ENCODE assay signal across 21 cellular contexts in the genomic region with DNA sequence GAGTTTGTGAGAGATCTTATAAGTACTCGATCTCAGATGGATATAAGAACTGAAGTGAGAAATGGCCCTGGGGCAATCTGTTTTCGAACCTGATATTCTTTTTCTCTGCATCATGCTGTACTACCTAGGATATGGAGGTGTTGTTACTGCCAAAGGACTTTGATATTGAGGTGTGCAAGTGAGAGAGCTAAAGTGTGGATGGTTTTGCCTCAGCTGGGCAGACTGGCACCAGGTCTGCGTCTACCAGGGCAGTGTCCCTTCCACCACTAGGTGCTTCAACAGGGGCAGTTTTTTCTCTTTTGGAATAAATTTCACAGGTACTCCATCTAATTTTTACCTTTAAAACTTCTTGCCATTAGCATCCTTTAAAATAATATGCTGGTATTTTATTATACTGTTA. TPM values are rescaled to one million over a fixed set of nuclear protein-coding genes. Genes with fewer than 3 reads are reported as not detected.
A peak's percentile ranks its signal among the peaks of the same experiment; 100 is the strongest.
DNase-seq lines count a peak whose midpoint lies in the region; ATAC-seq and TF ChIP-seq lines count a peak whose summit lies in the region.
"Had no signal": no experiment of that assay in that cellular context is flagged by ENCODE, and none has a peak within 500 bp of the region (broad histone marks: within the 10 kb centered on the region; RNA-seq: fewer than 3 reads in every experiment).

No MANE protein-coding gene starts in this region.

- ATAC-seq in left lobe of liver (peak; percentile 84), right lobe of liver (peak; percentile 70 to 89 (median 76)), GM18861 (IDR thresholded peaks at IDR 0.05; ENCODE audit: unreplicated experiment) (no peak)
- ATAC-seq: CD8-positive, alpha-beta T cell; GM12878 had no signal

- H3K36me3 ChIP-seq in SK-N-SH (replicated peaks in 1 of 2; ENCODE audit: control insufficient read depth in 1 of 2, insufficient read depth in 2 of 2, low read length in 1 of 2) (no peaks in the 10 kb centered on the region), right lobe of liver (no peaks in the 10 kb centered on the region), testis (ENCODE audit: low read depth, missing control alignments) (no peaks in the 10 kb centered on the region)
- no peaks in the 10 kb centered on the region for H3K36me3 ChIP-seq in CD8-positive, alpha-beta memory T cell (ENCODE audit: insufficient read depth, low read length)
- H3K36me3 ChIP-seq: BLaER1 had no signal

- H3K4ac ChIP-seq in H9 (ENCODE audit: low read depth, low read length): no peak overlapping the region

- H3K27me3 Mint-ChIP-seq in H9 (ENCODE audit: low read depth): no peaks in the 10 kb centered on the region
- H3K27me3 Mint-ChIP-seq in CD8-positive, alpha-beta memory T cell: peaks cover 0 to 6% of the 10 kb centered on the region in 2 donors

- no peak overlapping the region for H2BK20ac ChIP-seq in H9 (ENCODE audit: low read depth, low read length, poor library complexity, severe bottlenecking)

- no peak overlapping the region for H3K56ac ChIP-seq in H9 (ENCODE audit: insufficient read length, low read depth, low read length)

- H4K5ac ChIP-seq in H9 (ENCODE audit: insufficient read length, low read depth, low read length): no peak overlapping the region

- no peak overlapping the region for H3K4me3 Mint-ChIP-seq in H9
- H3K4me3 Mint-ChIP-seq in CD8-positive, alpha-beta memory T cell: no peak overlapping the region
- H3K4me3 Mint-ChIP-seq: B cell; CD4-positive, CD25-positive, alpha-beta regulatory T cell; CD8-positive, alpha-beta T cell had no signal

- H3K27ac ChIP-seq in H9 (ENCODE audit: insufficient read length, low read depth, low read length) (no peak overlapping the region), SK-N-SH (ENCODE audit: low read depth in 2 of 2, low read length in 1 of 2) (peak overlapping the region; percentile 88 to 93; a peak in 3 of 4 replicates), right lobe of liver (peak overlapping the region in 2 of 3 donors; percentile 76 to 78), testis (no peak overlapping the region)
- H3K27ac ChIP-seq in CD8-positive, alpha-beta memory T cell (ENCODE audit: low read depth, low read length): no peak overlapping the region
- H3K27ac ChIP-seq: BLaER1, C4-2B had no signal

- no peak overlapping the region for H3K4me2 ChIP-seq in H9 (ENCODE audit: insufficient read depth, insufficient read length, low read length)
- no peak overlapping the region for H3K4me2 ChIP-seq in SK-N-SH
- H3K4me2 ChIP-seq: BLaER1 had no signal

- no peak overlapping the region for H3K18ac ChIP-seq in H9 (ENCODE audit: insufficient read length, low read depth, low read length)

- H2AFZ ChIP-seq in H9 (ENCODE audit: low read length): no peak overlapping the region
- H2AFZ ChIP-seq in SK-N-SH (ENCODE audit: low read depth): no peak overlapping the region

- no peak overlapping the region for H3K27ac Mint-ChIP-seq in H9
- no peak overlapping the region for H3K27ac Mint-ChIP-seq in CD8-positive, alpha-beta memory T cell
- H3K27ac Mint-ChIP-seq: B cell; CD4-positive, CD25-positive, alpha-beta regulatory T cell; CD8-positive, alpha-beta T cell had no signal

- POLR2A ChIA-PET in SK-N-SH (lab: Yijun Ruan, JAX): no interaction called here
- POLR2A ChIA-PET in CD8-positive, alpha-beta memory T cell (lab: Charles Lee): no interaction called here

- H3K27me3 ChIP-seq in H9 (ENCODE audit: insufficient read depth, low read length): no peaks in the 10 kb centered on the region
- H3K27me3 ChIP-seq in SK-N-SH (ENCODE audit: insufficient read depth): no peaks in the 10 kb centered on the region
- H3K27me3 ChIP-seq in right lobe of liver: no peaks in the 10 kb centered on the region
- H3K27me3 ChIP-seq in testis: no peaks in the 10 kb centered on the region
- no peaks in the 10 kb centered on the region for H3K27me3 ChIP-seq in CD8-positive, alpha-beta memory T cell (ENCODE audit: insufficient read depth, low read length, poor library complexity, severe bottlenecking)
- H3K27me3 ChIP-seq: BLaER1 had no signal

- no CpG with 5 or more reads among the region's 3 CpGs for WGBS in H9 (ENCODE audit: extremely low coverage, insufficient read length, low lambda C conversion rate)
- WGBS in SK-N-SH (ENCODE audit: low lambda C conversion rate): 29% methylated on average over 3 of the region's 3 CpGs
- 28% methylated on average over 3 of the region's 3 CpGs for WGBS in right lobe of liver (ENCODE audit: insufficient coverage, low coverage, low lambda C conversion rate, missing lambda C conversion rate)
- 83 to 94% methylated on average over 3 of the region's 3 CpGs for whole genome bisulfite sequencing in testis, 2 donors

- H3K79me1 ChIP-seq in H9 (ENCODE audit: insufficient read depth, low read depth, low read length, poor library complexity, severe bottlenecking): no peaks in the 10 kb centered on the region

- no peaks in the 10 kb centered on the region for H3K9me2 ChIP-seq in SK-N-SH

- TF ChIP-seq CTCF in H9 (conservative IDR thresholded peaks at IDR 0.05) (0 out of 3 replicates have a peak, but pooled peaks have one; percentile 14), SK-N-SH (IDR thresholded peaks at IDR 0.05) (peak; percentile 10; the same call in 1 of the 2 replicates), right lobe of liver (IDR thresholded peaks at IDR 0.05) (peak in 2 of 4 donors; percentile 13 to 28), testis (IDR thresholded peaks at IDR 0.05) (no peak)

- H3T11ph ChIP-seq in H9 (ENCODE audit: low read length): no peak overlapping the region

- H3K4me3 ChIP-seq in SK-N-SH (ENCODE audit: low read depth in 2 of 2, low read length in 1 of 2) (no peak overlapping the region), right lobe of liver (no peak overlapping the region), testis (no peak overlapping the region)
- no peak overlapping the region for H3K4me3 ChIP-seq in CD8-positive, alpha-beta memory T cell (ENCODE audit: low read length)
- H3K4me3 ChIP-seq: BLaER1, GM12878 had no signal

- no peak overlapping the region for H2BK15ac ChIP-seq in H9 (ENCODE audit: low read depth, low read length)

- no peak overlapping the region for H4K91ac ChIP-seq in H9 (ENCODE audit: insufficient read length, low read depth, low read length)

- no peak overlapping the region for H3K23ac ChIP-seq in H9 (ENCODE audit: insufficient read length, low read depth, low read length)

- no peaks in the 10 kb centered on the region for H3K36me3 Mint-ChIP-seq in H9 (ENCODE audit: insufficient read depth in 1 of 3, low read depth in 3 of 3)
- H3K36me3 Mint-ChIP-seq in CD8-positive, alpha-beta memory T cell: no peaks in the 10 kb centered on the region
- H3K36me3 Mint-ChIP-seq: CD4-positive, CD25-positive, alpha-beta regulatory T cell; CD8-positive, alpha-beta T cell had no signal

- H3K9me3 ChIP-seq in H9 (ENCODE audit: control insufficient read depth, low read depth, low read length) (no peaks in the 10 kb centered on the region), SK-N-SH (0 out of 2 replicates have a peak, but pooled peaks cover 2% of the 10 kb centered on the region), right lobe of liver (no peaks in the 10 kb centered on the region), testis (no peaks in the 10 kb centered on the region)
- H3K9me3 ChIP-seq in CD8-positive, alpha-beta memory T cell (ENCODE audit: low read length): no peaks in the 10 kb centered on the region
- H3K9me3 ChIP-seq: BLaER1 had no signal

- CTCF ChIA-PET in SK-N-SH (lab: Yijun Ruan, JAX): no interaction called here
- CTCF ChIA-PET in CD8-positive, alpha-beta memory T cell (lab: Charles Lee): no interaction called here

- no peak overlapping the region for H4K8ac ChIP-seq in H9 (replicated peaks; ENCODE audit: insufficient read length, low read depth, low read length)

- H3K9me3 Mint-ChIP-seq in H9: no peaks in the 10 kb centered on the region
- H3K9me3 Mint-ChIP-seq in CD8-positive, alpha-beta memory T cell: no peaks in the 10 kb centered on the region
- H3K9me3 Mint-ChIP-seq: CD8-positive, alpha-beta T cell had no signal

- H4K20me1 ChIP-seq in H9 (ENCODE audit: control insufficient read depth, insufficient read depth, insufficient read length) (no peaks in the 10 kb centered on the region), SK-N-SH (ENCODE audit: insufficient read depth) (no peaks in the 10 kb centered on the region)
- H4K20me1 ChIP-seq: BLaER1 had no signal

- DNase-seq in H9: no peak
- no peak for DNase-seq in SK-N-SH
- peak; percentile 59 for DNase-seq in left lobe of liver (ENCODE audit: low spot score)
- DNase-seq in right lobe of liver: peak in 2 of 3 donors; percentile 56 to 59
- DNase-seq in testis: no peak
- no peak for DNase-seq in stimulated activated CD4-positive, alpha-beta T cell treated with anti-CD3 and anti-CD28 coated beads, Interleukin-15, amount 100 ng/mL, for 24 hours
- DNase-seq in CD8-positive, alpha-beta memory T cell: no peak
- DNase-seq: 8988T; CD4-positive, CD25-positive, alpha-beta regulatory T cell; CD8-positive, alpha-beta T cell; DMS 273 treated with DMSO at 0.1 percent for 48 hours; DMS79; EL; GDM1; GOT3; HCEC 1CT had no signal

- H2AK5ac ChIP-seq in H9 (ENCODE audit: insufficient read length, low read length): no peak overlapping the region

- peaks cover 43% of the 10 kb centered on the region for H3F3A ChIP-seq in SK-N-SH (replicated peaks; ENCODE audit: insufficient read depth)

- H3K14ac ChIP-seq in H9 (ENCODE audit: insufficient read depth, low read length): no peak overlapping the region

- H3K23me2 ChIP-seq in H9 (ENCODE audit: insufficient read length, low read depth, low read length, poor library complexity, severe bottlenecking): no peaks in the 10 kb centered on the region

- no peak overlapping the region for H2BK5ac ChIP-seq in H9 (ENCODE audit: insufficient read length, low read length)

- no peak for TF ChIP-seq POLR2A in right lobe of liver (IDR thresholded peaks at IDR 0.05)
- TF ChIP-seq POLR2A in testis (IDR thresholded peaks at IDR 0.05): no peak

- no peaks in the 10 kb centered on the region; the same call in 1 of the 2 replicates for H3K4me1 ChIP-seq in H9 (ENCODE audit: insufficient read depth, low read length)
- H3K4me1 ChIP-seq in SK-N-SH (ENCODE audit: control insufficient read depth in 1 of 2, insufficient read depth in 2 of 2, low read depth in 1 of 2, low read length in 1 of 2): peaks cover 0 to 3% of the 10 kb centered on the region in 2 experiments; a peak in 2 of 4 replicates
- peaks cover 0 to 53% (median 19%) of the 10 kb centered on the region in 4 donors for H3K4me1 ChIP-seq in right lobe of liver
- H3K4me1 ChIP-seq in testis: no peaks in the 10 kb centered on the region
- H3K4me1 ChIP-seq in CD8-positive, alpha-beta memory T cell (ENCODE audit: insufficient read depth, low read length): peaks cover 1% of the 10 kb centered on the region
- H3K4me1 ChIP-seq: BLaER1 had no signal

- intact Hi-C loops in right lobe of liver (cut with DNase I) (no loop called here), testis (cut with DNase I; ENCODE audit: low total_unique reads) (no loop called here)

- H3K9ac ChIP-seq in H9 (ENCODE audit: extremely low read depth, insufficient read length, low read length) (no peak overlapping the region), SK-N-SH (no peak overlapping the region)
- H3K9ac ChIP-seq: BLaER1 had no signal

- no peak for TF ChIP-seq RAD21 in SK-N-SH (IDR thresholded peaks at IDR 0.05; ENCODE audit: low read length)

- no peak overlapping the region for H2BK12ac ChIP-seq in H9 (ENCODE audit: insufficient read length, low read depth, low read length)

- H3K79me2 ChIP-seq in H9 (ENCODE audit: insufficient read depth, low read length) (no peaks in the 10 kb centered on the region), SK-N-SH (ENCODE audit: insufficient read depth) (peaks cover 73% of the 10 kb centered on the region)

- no peak overlapping the region for H2BK120ac ChIP-seq in H9 (ENCODE audit: low read depth, low read length, poor library complexity, severe bottlenecking)

- no peak for TF ChIP-seq EP300 in SK-N-SH (IDR thresholded peaks at IDR 0.05; ENCODE audit: borderline replicate concordance in 1 of 2, low read depth in 1 of 2, low read length in 1 of 2)

- peaks cover 3 to 7% of the 10 kb centered on the region in 2 experiments; a peak in 3 of 4 replicates for H3K4me1 Mint-ChIP-seq in H9
- no peaks in the 10 kb centered on the region for H3K4me1 Mint-ChIP-seq in CD8-positive, alpha-beta memory T cell
- H3K4me1 Mint-ChIP-seq: B cell; CD4-positive, CD25-positive, alpha-beta regulatory T cell had no signal

RNA-seq across cellular contexts. Expression of a gene that starts 35.0 kb away (rescaled TPM):
- total RNA-seq in H9 (2021) (2.2 and 2.5 TPM in 2 replicates), left lobe of liver (84.4 TPM), right lobe of liver (100 to 1,000 TPM in 3 of 6 experiments, 10 to 100 TPM in 3; 49.6 to 114 (median 94.6) TPM), testis (10 to 100 TPM in 1 of 2 donors, 1 to 10 TPM in 1; 7.2 to 10.6 TPM)
- polyA plus RNA-seq in SK-N-SH (2012; rRNA removed) (61.5 and 91.8 TPM in 2 replicates), testis (ENCODE audit: insufficient read depth, low read depth, low replicate concordance) (5.1 TPM)
- polyA plus RNA-seq in SK-N-SH (2012; cell fraction: cytosol; rRNA removed): 83.4 and 84.3 TPM in 2 replicates
- polyA plus RNA-seq in SK-N-SH (2012; cell fraction: nucleus; rRNA removed): 78.5 and 178 TPM in 2 replicates
- under 1 TPM; 0.35 to 0.97 TPM for total RNA-seq in CD8-positive, alpha-beta memory T cell
- not detected for polyA plus RNA-seq in CD8-positive, alpha-beta memory T cell
- total RNA-seq: B cell had no signal
- polyA plus RNA-seq: CD4-positive, CD25-positive, alpha-beta regulatory T cell had no signal

Comparison
In these comparisons a context has a peak if more than half of its experiments do, and no peak if none do; other contexts are left out.
1. DNase-seq: peak in left lobe of liver (single experiment) and right lobe of liver (2 of 3); none in H9 (single experiment), SK-N-SH (single experiment), testis (single experiment), stimulated activated CD4-positive, alpha-beta T cell treated with anti-CD3 and anti-CD28 coated beads, Interleukin-15, amount 100 ng/mL, for 24 hours (single experiment) and CD8-positive, alpha-beta memory T cell (0 of 5).
2. H3K27ac ChIP-seq: peak in SK-N-SH (2 of 2) and right lobe of liver (2 of 3); none in H9 (single experiment), testis (0 of 2) and CD8-positive, alpha-beta memory T cell (single experiment).
3. CTCF ChIP-seq: peak in H9 (single experiment) and SK-N-SH (single experiment); none in testis (0 of 3).